In the genomic region with DNA sequence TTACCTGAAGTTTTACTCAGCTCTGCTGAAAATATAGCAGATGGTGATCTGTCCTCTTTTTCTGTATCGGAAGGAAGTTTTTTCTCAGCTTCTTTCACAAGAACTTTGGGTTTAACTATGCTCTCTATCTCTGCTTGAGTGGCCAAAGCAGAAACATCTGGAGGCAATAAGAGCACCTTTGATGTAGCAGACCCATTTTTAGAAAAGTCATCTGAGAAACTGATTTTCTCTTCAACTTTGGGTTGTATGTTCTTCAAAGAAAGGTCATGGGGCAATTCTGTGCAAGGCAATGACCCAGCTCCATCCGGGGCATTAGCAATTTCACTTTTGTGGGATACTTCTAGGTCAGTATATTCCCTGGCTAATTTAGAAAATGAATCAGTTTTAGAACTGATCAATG, we compare ENCODE assay signal across 13 cellular contexts. TPM values are rescaled to one million over a fixed set of nuclear protein-coding genes. Genes with fewer than 3 reads are reported as not detected.
DNase-seq lines count a peak whose midpoint lies in the region; ATAC-seq, FAIRE-seq and TF ChIP-seq lines count a peak whose summit lies in the region.
"Had no signal": no experiment of that assay in that cellular context is flagged by ENCODE, and none has a peak within 500 bp of the region (broad histone marks: within the 10 kb centered on the region; RNA-seq: fewer than 3 reads in every experiment).

No MANE protein-coding gene starts in this region.

- peaks cover 0 to 12% (median 0%) of the 10 kb centered on the region in 4 donors for H3K4me1 ChIP-seq in Peyer's patch

- DNase-seq in GM06990 (ENCODE audit: extremely low read depth, insufficient read length), result peak; percentile 38
- DNase-seq in dorsolateral prefrontal cortex, result no peak
- DNase-seq in foreskin fibroblast, result no peak
- DNase-seq in stimulated activated CD4-positive, alpha-beta T cell treated with anti-CD3 and anti-CD28 coated beads, Interleukin-4, amount 100 ng/mL, for 1 hour, result no peak
- no peak for DNase-seq in frontal cortex (ENCODE audit: low spot score in 2 of 2)
- DNase-seq in Peyer's patch, result no peak
- DNase-seq: EL, NCI-H146, SW 1271 had no signal

- H3K36me3 ChIP-seq in GM06990 (ENCODE audit: control insufficient read depth, insufficient read depth, low read length), result no peaks in the 10 kb centered on the region
- H3K36me3 ChIP-seq in Peyer's patch, result peaks cover 0 to 6% (median 0%) of the 10 kb centered on the region in 3 donors

- TF ChIP-seq POLR2A in Peyer's patch (IDR thresholded peaks at IDR 0.05), result no peak

- H3K27me3 ChIP-seq in GM06990 (replicated peaks; ENCODE audit: control insufficient read depth, insufficient read depth, low read length) (no peaks in the 10 kb centered on the region), dorsolateral prefrontal cortex (no peaks in the 10 kb centered on the region), Peyer's patch (no peaks in the 10 kb centered on the region)

- H3K9me3 ChIP-seq in Peyer's patch, result no peaks in the 10 kb centered on the region

- ATAC-seq in GM21423 (IDR thresholded peaks at IDR 0.05; ENCODE audit: unreplicated experiment) (peak; percentile 62), HG03095 (IDR thresholded peaks at IDR 0.05; ENCODE audit: unreplicated experiment) (peak; percentile 74)
- ATAC-seq: HepG2 had no signal

- H3K4me3 ChIP-seq in GM06990 (replicated peaks; ENCODE audit: low read depth, low read length), result peak overlapping the region; percentile 50; the same call in 1 of the 2 replicates
- peak overlapping the region in 4 of 59 donors; percentile 2 to 13 (median 12) for H3K4me3 ChIP-seq in dorsolateral prefrontal cortex
- no peak overlapping the region for H3K4me3 ChIP-seq in foreskin fibroblast (ENCODE audit: low read depth in 1 of 2, low read length in 2 of 2)
- H3K4me3 ChIP-seq in Peyer's patch, result no peak overlapping the region

- H3K27ac ChIP-seq in dorsolateral prefrontal cortex (peak overlapping the region in 35 of 59 donors; percentile 1 to 75 (median 35)), Peyer's patch (no peak overlapping the region)

- TF ChIP-seq CTCF in GM06990 (IDR thresholded peaks at IDR 0.05; ENCODE audit: insufficient read depth, low read length, poor library complexity, severe bottlenecking), result no peak
- no peak for TF ChIP-seq CTCF in dorsolateral prefrontal cortex (IDR thresholded peaks at IDR 0.05 in 54 of 56, conservative IDR thresholded peaks at IDR 0.05 in 2 of 56; ENCODE audit: low read depth in 1 of 56, partially characterized antibody in 56 of 56)
- TF ChIP-seq CTCF in foreskin fibroblast (IDR thresholded peaks at IDR 0.05; ENCODE audit: low read depth, low read length), result no peak
- no peak for TF ChIP-seq CTCF in Peyer's patch (IDR thresholded peaks at IDR 0.05)

- intact Hi-C loops in dorsolateral prefrontal cortex (cut with DNase I), result no loop called here

- FAIRE-seq in frontal cortex (lab: Jason Lieb, UNC), result no peak
- FAIRE-seq: colon, HepG2 had no signal

RNA-seq across cellular contexts. Expression of a gene that starts 25.2 kb away (rescaled TPM):
- total RNA-seq in dorsolateral prefrontal cortex (100 to 1,000 TPM; 342 to 975 (median 727) TPM), frontal cortex (726 TPM), Peyer's patch (100 to 1,000 TPM; 140 to 313 (median 195) TPM)

Comparison
In these comparisons a context has a peak if more than half of its experiments do, and no peak if none do; other contexts are left out.
1. H3K27ac ChIP-seq: peak in dorsolateral prefrontal cortex (35 of 59); none in Peyer's patch (0 of 4).